ENCODE assay signal across 12 cellular contexts in genomic region chr1:98054786-98055185, GRCh38.
A peak's percentile ranks its signal among the peaks of the same experiment; 100 is the strongest.
DNase-seq lines count a peak whose midpoint lies in the region; ATAC-seq, FAIRE-seq and TF ChIP-seq lines count a peak whose summit lies in the region.
"Had no signal": no experiment of that assay in that cellular context is flagged by ENCODE, and none has a peak within 500 bp of the region (broad histone marks: within the 10 kb centered on the region; RNA-seq: fewer than 3 reads in every experiment).

No MANE protein-coding gene starts in this region.

- POLR2A ChIA-PET in activated CD8-positive, alpha-beta T cell treated with anti-CD3 and anti-CD28 coated beads for 36 hours (lab: Charles Lee), result no interaction called here
- POLR2A ChIA-PET in activated CD8-positive, alpha-beta T cell treated with anti-CD3 and anti-CD28 coated beads, Interleukin-2, amount 10 ng/mL, durations not matched to agents 7 days and 5 days (lab: Charles Lee), result no interaction called here
- POLR2A ChIA-PET in endothelial cell of umbilical vein (lab: Charles Lee), result interaction anchor here (1.9 kb wide), 1 partner anchor 413 kb away, joined by 6 read pairs; no protein-coding TSS in a partner anchor

- intact Hi-C loops in activated CD8-positive, alpha-beta T cell treated with anti-CD3 and anti-CD28 coated beads for 36 hours (cut with micrococcal nuclease), result loop anchor here (5.0 kb wide), 1 partner anchor 382 kb away; no protein-coding TSS in a partner anchor
- intact Hi-C loops in endothelial cell of umbilical vein (cut with micrococcal nuclease), result loop anchor here (5.0 to 10.0 kb wide), 4 partner anchors 527 to 1817 kb away; partner anchors contain the start of gene SNX7

- peak overlapping the region; percentile 82 for H2AFZ ChIP-seq in endothelial cell of umbilical vein (ENCODE audit: low read depth, low read length)

- no peak overlapping the region for H3K27ac Mint-ChIP-seq in activated CD8-positive, alpha-beta T cell treated with anti-CD3 and anti-CD28 coated beads for 36 hours
- no peak overlapping the region for H3K27ac Mint-ChIP-seq in activated CD8-positive, alpha-beta T cell treated with anti-CD3 and anti-CD28 coated beads, Interleukin-2, amount 10 ng/mL, durations not matched to agents 7 days and 5 days
- H3K27ac Mint-ChIP-seq in progenitor cell of endocrine pancreas, result peak overlapping the region; percentile 21

- no TSS peak for BruUV-seq in endothelial cell of umbilical vein (replicated peaks; lab: Mats Ljungman, UMichigan)

- H3K27me3 ChIP-seq in SJSA1 (replicated peaks) (no peaks in the 10 kb centered on the region), endothelial cell of umbilical vein (ENCODE audit: control insufficient read depth in 2 of 2, insufficient read depth in 2 of 2, low read length in 2 of 2) (no peaks in the 10 kb centered on the region), Peyer's patch (peaks cover 0 to 5% of the 10 kb centered on the region in 2 donors)

- TF ChIP-seq POLR2A in endothelial cell of umbilical vein (IDR thresholded peaks at IDR 0.05; ENCODE audit: low read depth, low read length) (no peak), Peyer's patch (IDR thresholded peaks at IDR 0.05) (no peak)

- no peaks in the 10 kb centered on the region for H3K36me3 ChIP-seq in SJSA1
- H3K36me3 ChIP-seq in endothelial cell of umbilical vein (ENCODE audit: control insufficient read depth in 2 of 2, extremely low read depth in 1 of 2, insufficient read depth in 2 of 2, low read length in 2 of 2), result no peaks in the 10 kb centered on the region
- H3K36me3 ChIP-seq in Peyer's patch, result no peaks in the 10 kb centered on the region
- H3K36me3 ChIP-seq: HAP-1, heart right ventricle had no signal

- H3K4me1 ChIP-seq in SJSA1 (replicated peaks), result peaks cover 20% of the 10 kb centered on the region
- peaks cover 29% of the 10 kb centered on the region for H3K4me1 ChIP-seq in endothelial cell of umbilical vein (ENCODE audit: control insufficient read depth, extremely low read depth, insufficient read depth, low read length)
- H3K4me1 ChIP-seq in Peyer's patch, result peaks cover 0 to 7% (median 3%) of the 10 kb centered on the region in 4 donors

- no peaks in the 10 kb centered on the region for H3K36me3 Mint-ChIP-seq in activated CD8-positive, alpha-beta T cell treated with anti-CD3 and anti-CD28 coated beads for 36 hours (ENCODE audit: low read depth)
- no peaks in the 10 kb centered on the region for H3K36me3 Mint-ChIP-seq in activated CD8-positive, alpha-beta T cell treated with anti-CD3 and anti-CD28 coated beads, Interleukin-2, amount 10 ng/mL, durations not matched to agents 7 days and 5 days (ENCODE audit: low read depth)
- H3K36me3 Mint-ChIP-seq in progenitor cell of endocrine pancreas (ENCODE audit: insufficient read depth), result no peaks in the 10 kb centered on the region

- peak; percentile 66 for FAIRE-seq in endothelial cell of umbilical vein (lab: Jason Lieb, UNC)
- FAIRE-seq: GM12878, HepG2 had no signal

- peaks cover 48% of the 10 kb centered on the region for H3K27me3 Mint-ChIP-seq in activated CD8-positive, alpha-beta T cell treated with anti-CD3 and anti-CD28 coated beads for 36 hours
- peaks cover 61% of the 10 kb centered on the region for H3K27me3 Mint-ChIP-seq in activated CD8-positive, alpha-beta T cell treated with anti-CD3 and anti-CD28 coated beads, Interleukin-2, amount 10 ng/mL, durations not matched to agents 7 days and 5 days (ENCODE audit: low read depth)
- H3K27me3 Mint-ChIP-seq in progenitor cell of endocrine pancreas, result peaks cover 10% of the 10 kb centered on the region

- peak overlapping the region; percentile 39 for H3K4me3 ChIP-seq in SJSA1
- H3K4me3 ChIP-seq in endothelial cell of umbilical vein (replicated peaks in 1 of 3; ENCODE audit: insufficient read depth in 1 of 3, low read depth in 1 of 3, low read length in 3 of 3), result peak overlapping the region; percentile 8 to 57 (median 29)
- no peak overlapping the region for H3K4me3 ChIP-seq in coronary artery
- H3K4me3 ChIP-seq in Peyer's patch, result no peak overlapping the region

- no peak for ATAC-seq in activated CD8-positive, alpha-beta T cell treated with anti-CD3 and anti-CD28 coated beads for 36 hours
- ATAC-seq in activated CD8-positive, alpha-beta T cell treated with anti-CD3 and anti-CD28 coated beads, Interleukin-2, amount 10 ng/mL, durations not matched to agents 7 days and 5 days, result no peak
- ATAC-seq in HG03025 (IDR thresholded peaks at IDR 0.05; ENCODE audit: low FRiP score, unreplicated experiment), result no peak

- no peaks in the 10 kb centered on the region for H3K79me2 ChIP-seq in endothelial cell of umbilical vein (ENCODE audit: control insufficient read depth, insufficient read depth, low read length)

- H3K4me2 ChIP-seq in endothelial cell of umbilical vein (ENCODE audit: insufficient read depth, low read length), result peak overlapping the region; percentile 97

- peak overlapping the region; percentile 65 for H3K4me3 Mint-ChIP-seq in activated CD8-positive, alpha-beta T cell treated with anti-CD3 and anti-CD28 coated beads for 36 hours
- H3K4me3 Mint-ChIP-seq in activated CD8-positive, alpha-beta T cell treated with anti-CD3 and anti-CD28 coated beads, Interleukin-2, amount 10 ng/mL, durations not matched to agents 7 days and 5 days, result no peak overlapping the region
- H3K4me3 Mint-ChIP-seq in progenitor cell of endocrine pancreas (ENCODE audit: low read depth), result peak overlapping the region; percentile 78

- DNase-seq in activated CD8-positive, alpha-beta T cell treated with anti-CD3 and anti-CD28 coated beads for 36 hours, result no peak
- DNase-seq in activated CD8-positive, alpha-beta T cell treated with anti-CD3 and anti-CD28 coated beads, Interleukin-2, amount 10 ng/mL, durations not matched to agents 7 days and 5 days, result no peak
- DNase-seq in SJSA1 (ENCODE audit: low read depth in 1 of 2, low spot score in 2 of 2) (peak in 1 of 2 experiments; percentile 14), endothelial cell of umbilical vein (ENCODE audit: low read depth, low spot score) (peak; percentile 73), progenitor cell of endocrine pancreas (ENCODE audit: low spot score, unreplicated experiment) (no peak), coronary artery (ENCODE audit: low spot score) (no peak), Peyer's patch (no peak)

- peaks cover 12% of the 10 kb centered on the region for H3K4me1 Mint-ChIP-seq in activated CD8-positive, alpha-beta T cell treated with anti-CD3 and anti-CD28 coated beads for 36 hours (ENCODE audit: low read depth)
- H3K4me1 Mint-ChIP-seq in activated CD8-positive, alpha-beta T cell treated with anti-CD3 and anti-CD28 coated beads, Interleukin-2, amount 10 ng/mL, durations not matched to agents 7 days and 5 days (ENCODE audit: low read depth), result peaks cover 11% of the 10 kb centered on the region
- H3K4me1 Mint-ChIP-seq in progenitor cell of endocrine pancreas (ENCODE audit: low read depth), result peaks cover 20% of the 10 kb centered on the region

- dilution Hi-C loops in endothelial cell of umbilical vein (cut with MboI; ENCODE audit: extremely low pct_ligation_motif_present, low sequenced_read_pairs), result no loop called here

- H3K27ac ChIP-seq in SJSA1 (no peak overlapping the region), endothelial cell of umbilical vein (ENCODE audit: insufficient read depth, low read depth, low read length) (peak overlapping the region; percentile 89), coronary artery (no peak overlapping the region), Peyer's patch (no peak overlapping the region)
- H3K27ac ChIP-seq: heart right ventricle had no signal

- CTCF ChIA-PET in activated CD8-positive, alpha-beta T cell treated with anti-CD3 and anti-CD28 coated beads for 36 hours (lab: Charles Lee), result interaction anchor here (0.6 to 1.4 kb wide), 5 partner anchors 58 to 814 kb away, joined by 3 to 4 read pairs (median 3); no protein-coding TSS in a partner anchor
- CTCF ChIA-PET in activated CD8-positive, alpha-beta T cell treated with anti-CD3 and anti-CD28 coated beads, Interleukin-2, amount 10 ng/mL, durations not matched to agents 7 days and 5 days (lab: Charles Lee), result interaction anchor here (1.2 to 1.7 kb wide), 4 partner anchors 8 to 1092 kb away, joined by 3 to 7 read pairs (median 4); no protein-coding TSS in a partner anchor
- CTCF ChIA-PET in endothelial cell of umbilical vein (lab: Charles Lee), result interaction anchor here (0.6 to 6.7 kb wide), 11 partner anchors 13 to 862 kb away, joined by 3 to 126 read pairs (median 3); no protein-coding TSS in a partner anchor

- H3K9me3 ChIP-seq in SJSA1 (replicated peaks) (no peaks in the 10 kb centered on the region), endothelial cell of umbilical vein (replicated peaks; ENCODE audit: control insufficient read depth, insufficient read depth, low read length) (no peaks in the 10 kb centered on the region), Peyer's patch (no peaks in the 10 kb centered on the region)
- H3K9me3 ChIP-seq: HAP-1, heart right ventricle had no signal

- no peaks in the 10 kb centered on the region for H3K9me1 ChIP-seq in endothelial cell of umbilical vein (replicated peaks; ENCODE audit: control insufficient read depth, extremely low read depth, insufficient read depth, low read length)

- H3K9me3 Mint-ChIP-seq in activated CD8-positive, alpha-beta T cell treated with anti-CD3 and anti-CD28 coated beads for 36 hours, result no peaks in the 10 kb centered on the region
- H3K9me3 Mint-ChIP-seq in activated CD8-positive, alpha-beta T cell treated with anti-CD3 and anti-CD28 coated beads, Interleukin-2, amount 10 ng/mL, durations not matched to agents 7 days and 5 days (ENCODE audit: insufficient read depth), result no peaks in the 10 kb centered on the region
- H3K9me3 Mint-ChIP-seq in progenitor cell of endocrine pancreas (ENCODE audit: low read depth), result no peaks in the 10 kb centered on the region

- H3K9ac ChIP-seq in endothelial cell of umbilical vein (replicated peaks; ENCODE audit: extremely low read depth, insufficient read depth, low read length), result peak overlapping the region; percentile 89

- H4K20me1 ChIP-seq in endothelial cell of umbilical vein (replicated peaks; ENCODE audit: control insufficient read depth, extremely low read depth, insufficient read depth, low read length), result no peaks in the 10 kb centered on the region

- no peak for TF ChIP-seq CTCF in activated CD8-positive, alpha-beta T cell treated with anti-CD3 and anti-CD28 coated beads for 36 hours (IDR thresholded peaks at IDR 0.05)
- no peak for TF ChIP-seq CTCF in endothelial cell of umbilical vein (IDR thresholded peaks at IDR 0.05; ENCODE audit: extremely low read depth in 1 of 2, insufficient read depth in 1 of 2, low read depth in 1 of 2, low read length in 2 of 2)
- no peak for TF ChIP-seq CTCF in progenitor cell of endocrine pancreas (IDR thresholded peaks at IDR 0.05; ENCODE audit: unreplicated experiment)
- no peak for TF ChIP-seq CTCF in coronary artery (IDR thresholded peaks at IDR 0.05)
- no peak for TF ChIP-seq CTCF in Peyer's patch (IDR thresholded peaks at IDR 0.05)

TF ChIP-seq in endothelial cell of umbilical vein, 7 proteins besides CTCF, POLR2A, EP300 and RAD21 (continues in another document):
- no peak for TF ChIP-seq EZH2 (IDR thresholded peaks at IDR 0.05; ENCODE audit: borderline replicate concordance, low read depth, low read length, severe bottlenecking)
- TF ChIP-seq MYC (IDR thresholded peaks at IDR 0.05; ENCODE audit: low read depth, low read length), result no peak
- no peak for TF ChIP-seq JUN (IDR thresholded peaks at IDR 0.05; ENCODE audit: borderline replicate concordance, insufficient read depth, insufficient read length, low read depth)
- TF ChIP-seq GATA2 (IDR thresholded peaks at IDR 0.05; ENCODE audit: insufficient read depth, insufficient read length, low read depth, low read length), result no peak

Comparison
In these comparisons a context has a peak if more than half of its experiments do, and no peak if none do; other contexts are left out.
1. H3K4me3 ChIP-seq: peak in SJSA1 (single experiment) and endothelial cell of umbilical vein (3 of 3); none in coronary artery (single experiment) and Peyer's patch (0 of 4).